In the genomic region with DNA sequence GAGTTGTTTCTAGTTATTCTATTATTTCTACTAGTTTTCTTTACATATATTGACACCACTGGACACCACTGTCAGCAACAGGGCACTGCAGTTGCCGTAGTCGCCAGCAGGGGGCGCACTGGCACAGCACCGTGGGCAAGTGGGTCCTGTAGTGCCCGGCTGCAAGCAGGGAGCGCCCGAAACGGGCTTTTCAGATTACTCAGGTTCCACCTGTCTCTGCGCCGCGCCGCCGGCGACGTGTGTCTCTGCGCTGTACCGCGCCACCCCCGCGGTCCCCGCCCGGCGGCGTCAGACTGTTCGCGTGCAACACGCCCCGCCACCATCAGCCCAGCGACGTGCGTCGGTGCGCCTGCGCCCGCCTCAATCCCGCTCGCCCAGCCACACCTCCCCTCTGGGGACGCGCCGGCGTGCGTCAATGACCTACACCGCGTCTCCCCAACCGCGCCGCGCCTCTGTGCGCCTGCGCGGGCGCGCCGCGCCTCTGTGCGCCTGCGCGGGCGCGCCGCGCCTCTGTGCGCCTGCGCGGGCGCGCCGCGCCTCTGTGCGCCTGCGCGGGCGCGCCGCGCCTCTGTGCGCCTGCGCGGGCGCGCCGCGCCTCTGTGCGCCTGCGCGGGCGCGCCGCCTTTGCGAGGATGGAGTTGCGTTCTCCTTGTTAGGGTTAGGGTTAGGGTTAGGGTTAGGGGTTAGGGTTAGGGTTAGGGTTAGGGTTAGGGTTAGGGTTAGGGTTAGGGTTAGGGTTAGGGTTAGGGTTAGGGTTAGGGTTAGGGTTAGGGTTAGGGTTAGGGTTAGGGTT, we compare ENCODE assay signal across 8 cellular contexts. TPM values are rescaled to one million over a fixed set of nuclear protein-coding genes. Genes with fewer than 3 reads are reported as not detected.
DNase-seq lines count a peak whose midpoint lies in the region; ATAC-seq, FAIRE-seq and TF ChIP-seq lines count a peak whose summit lies in the region.
"Not testable (repeated sequence)": the region's sequence is repeated elsewhere in the genome, so short reads cannot be mapped to it uniquely, and the experiment has no call there.

No MANE protein-coding gene starts in this region.

- not testable (repeated sequence) for TF ChIP-seq POLR2A in testis (IDR thresholded peaks at IDR 0.05)

- H3K9me3 Mint-ChIP-seq in CD8-positive, alpha-beta memory T cell; activated naive CD8-positive, alpha-beta T cell treated with anti-CD3 and anti-CD28 coated beads, Interleukin-2, amount 10 ng/mL, durations not matched to agents 7 days and 5 days: not testable (repeated sequence)

- not testable (repeated sequence) for H3K27me3 ChIP-seq in CD8-positive, alpha-beta memory T cell (ENCODE audit: insufficient read depth, low read length, poor library complexity, severe bottlenecking); keratinocyte (ENCODE audit: control insufficient read depth, extremely low read depth, insufficient read depth, low read length); pancreas; testis

- H3K4me2 ChIP-seq in keratinocyte (ENCODE audit: control insufficient read depth, extremely low read depth, insufficient read depth, low read depth, low read length) = not testable (repeated sequence)

- H4K20me1 ChIP-seq in keratinocyte (ENCODE audit: control insufficient read depth, extremely low read depth, insufficient read depth, low read length) = not testable (repeated sequence)

- H3K4me3 Mint-ChIP-seq in CD8-positive, alpha-beta memory T cell = peak overlapping the region in 1 of 7 donors; percentile 34
- H3K4me3 Mint-ChIP-seq in activated naive CD8-positive, alpha-beta T cell treated with anti-CD3 and anti-CD28 coated beads, Interleukin-2, amount 10 ng/mL, durations not matched to agents 7 days and 5 days = not testable (repeated sequence)

- H3K27ac ChIP-seq in CD8-positive, alpha-beta memory T cell (ENCODE audit: low read depth, low read length); keratinocyte (ENCODE audit: control insufficient read depth, insufficient read depth, low read length); pancreas; testis: not testable (repeated sequence)

- not testable (repeated sequence) for FAIRE-seq in keratinocyte (lab: Jason Lieb, UNC); pancreas (lab: Jason Lieb, UNC)

- not testable (repeated sequence) for H3K4me1 ChIP-seq in CD8-positive, alpha-beta memory T cell (ENCODE audit: insufficient read depth, low read length); keratinocyte (ENCODE audit: control insufficient read depth, extremely low read depth, insufficient read depth, low read length); pancreas; testis

- dilution Hi-C loops in keratinocyte (cut with MboI; ENCODE audit: extremely low pct_ligation_motif_present, low sequenced_read_pairs) = not testable (repeated sequence)

- ATAC-seq in activated naive CD8-positive, alpha-beta T cell treated with anti-CD3 and anti-CD28 coated beads, Interleukin-2, amount 10 ng/mL, durations not matched to agents 7 days and 5 days (ENCODE audit: low read depth) = peak; percentile 36
- ATAC-seq in pancreas = peak; percentile 53 to 73 (median 64)

- DNase-seq in CD8-positive, alpha-beta memory T cell = peak in 4 of 5 donors; percentile 13 to 65 (median 30)
- DNase-seq in HT-29 (ENCODE audit: low spot score) = peak; percentile 15
- peak; percentile 54 for DNase-seq in activated naive CD8-positive, alpha-beta T cell treated with anti-CD3 and anti-CD28 coated beads, Interleukin-2, amount 10 ng/mL, durations not matched to agents 7 days and 5 days
- not testable (repeated sequence) for DNase-seq in epithelial cell of esophagus (ENCODE audit: low read depth); keratinocyte (ENCODE audit: low read depth, low spot score)
- peak in 5 of 6 donors; percentile 9 to 73 (median 50) for DNase-seq in pancreas
- DNase-seq in testis = peak; percentile 75

- H2AFZ ChIP-seq in keratinocyte (ENCODE audit: control insufficient read depth, low read length) = not testable (repeated sequence)

- not testable (repeated sequence) for H3K9ac ChIP-seq in keratinocyte (ENCODE audit: control insufficient read depth, extremely low read depth, insufficient read depth, low read length)

- H3K9me3 ChIP-seq in CD8-positive, alpha-beta memory T cell (ENCODE audit: low read length); keratinocyte (ENCODE audit: control insufficient read depth, low read depth, low read length); pancreas; testis: not testable (repeated sequence)

- not testable (repeated sequence) for H3K36me3 ChIP-seq in CD8-positive, alpha-beta memory T cell (ENCODE audit: insufficient read depth, low read length); keratinocyte (ENCODE audit: control insufficient read depth in 2 of 2, extremely low read depth in 1 of 2, insufficient read depth in 2 of 2, low read length in 2 of 2); pancreas; testis (ENCODE audit: low read depth, missing control alignments)

- H3K36me3 Mint-ChIP-seq in CD8-positive, alpha-beta memory T cell; activated naive CD8-positive, alpha-beta T cell treated with anti-CD3 and anti-CD28 coated beads, Interleukin-2, amount 10 ng/mL, durations not matched to agents 7 days and 5 days: not testable (repeated sequence)

- H3K4me1 Mint-ChIP-seq in CD8-positive, alpha-beta memory T cell; activated naive CD8-positive, alpha-beta T cell treated with anti-CD3 and anti-CD28 coated beads, Interleukin-2, amount 10 ng/mL, durations not matched to agents 7 days and 5 days: not testable (repeated sequence)

- WGBS in pancreas, 2 donors = 65 to 71% methylated on average over 68 to 90 of the region's 91 CpGs
- WGBS in testis, 2 donors = 63 to 65% methylated on average over 51 to 91 of the region's 91 CpGs

- not testable (repeated sequence) for H3K27me3 Mint-ChIP-seq in CD8-positive, alpha-beta memory T cell; activated naive CD8-positive, alpha-beta T cell treated with anti-CD3 and anti-CD28 coated beads, Interleukin-2, amount 10 ng/mL, durations not matched to agents 7 days and 5 days

- H3K27ac Mint-ChIP-seq in CD8-positive, alpha-beta memory T cell = peak overlapping the region in 1 of 8 donors; percentile 56
- H3K27ac Mint-ChIP-seq in activated naive CD8-positive, alpha-beta T cell treated with anti-CD3 and anti-CD28 coated beads, Interleukin-2, amount 10 ng/mL, durations not matched to agents 7 days and 5 days = not testable (repeated sequence)

- intact Hi-C loops in pancreas (cut with DNase I); testis (cut with DNase I; ENCODE audit: low total_unique reads): not testable (repeated sequence)

- POLR2A ChIA-PET in CD8-positive, alpha-beta memory T cell (lab: Charles Lee); activated naive CD8-positive, alpha-beta T cell treated with anti-CD3 and anti-CD28 coated beads, Interleukin-2, amount 10 ng/mL, durations not matched to agents 7 days and 5 days (lab: Charles Lee): not testable (repeated sequence)

- CTCF ChIA-PET in CD8-positive, alpha-beta memory T cell (lab: Charles Lee) = not testable (repeated sequence)

- TF ChIP-seq CTCF in WI38 (IDR thresholded peaks at IDR 0.05; ENCODE audit: low read depth, low read length) (peak; percentile 37), epithelial cell of esophagus (IDR thresholded peaks at IDR 0.05; ENCODE audit: insufficient read depth, low read depth, low read length, missing control alignments) (peak; percentile 40), keratinocyte (optimal IDR thresholded peaks at IDR 0.05 in 1 of 3, IDR thresholded peaks at IDR 0.05 in 1 of 3, conservative IDR thresholded peaks at IDR 0.05 in 1 of 3; ENCODE audit: extremely low read depth in 1 of 3, insufficient read depth in 2 of 3, low read length in 3 of 3) (peak; percentile 39 to 60 (median 53)), pancreas (IDR thresholded peaks at IDR 0.05) (peak; percentile 18 to 50 (median 28)), testis (IDR thresholded peaks at IDR 0.05) (peak; percentile 74 to 81 (median 79))

- not testable (repeated sequence) for H3K4me3 ChIP-seq in CD8-positive, alpha-beta memory T cell (ENCODE audit: low read length); WI38 (ENCODE audit: low read depth, low read length); epithelial cell of esophagus (ENCODE audit: low read length); keratinocyte (ENCODE audit: control insufficient read depth in 2 of 3, extremely low read depth in 1 of 3, insufficient read depth in 2 of 3, low read depth in 1 of 3, low read length in 3 of 3); pancreas
- H3K4me3 ChIP-seq in testis = peak overlapping the region; percentile 49 to 54

- not testable (repeated sequence) for H3K79me2 ChIP-seq in keratinocyte (ENCODE audit: control insufficient read depth, insufficient read depth, low read length)

- not testable (repeated sequence) for H3K9me1 ChIP-seq in keratinocyte (ENCODE audit: control insufficient read depth, extremely low read depth, insufficient read depth, low read length)

RNA-seq across cellular contexts. Expression of gene PARD6G, which starts 15.1 kb away (rescaled TPM):
- total RNA-seq in CD8-positive, alpha-beta memory T cell = under 1 TPM; 0.33 to 0.48 TPM
- 0.32 TPM for polyA plus RNA-seq in CD8-positive, alpha-beta memory T cell
- 0.18 and 0.20 TPM in 2 replicates for total RNA-seq in HT-29 (2014; rRNA removed; shearing (Covaris generic))
- 1 to 10 TPM in 1 of 2 experiments, under 1 TPM in 1; 0.47 to 1.0 TPM for total RNA-seq in activated naive CD8-positive, alpha-beta T cell treated with anti-CD3 and anti-CD28 coated beads, Interleukin-2, amount 10 ng/mL, durations not matched to agents 7 days and 5 days
- polyA plus RNA-seq in keratinocyte (19.4 to 23.6 TPM (median 21.3 TPM) in 3 replicates), pancreas (under 1 TPM; 0.77 to 0.99 TPM), testis (ENCODE audit: insufficient read depth, low read depth, low replicate concordance) (3.0 TPM)
- 17.0 TPM for polyA plus RNA-seq in keratinocyte (2011; ENCODE audit: low read depth)
- 21.9 and 22.9 TPM in 2 replicates for polyA plus RNA-seq in keratinocyte (2011; cell fraction: cytosol; rRNA removed)
- 19.2 and 19.3 TPM in 2 replicates for polyA plus RNA-seq in keratinocyte (2011; cell fraction: nucleus; rRNA removed)
- polyA plus RNA-seq in keratinocyte (2012; ENCODE audit: low replicate concordance) = 25.1 and 27.2 TPM in 2 replicates
- 18.2 to 23.0 TPM (median 20.7 TPM) in 3 replicates for polyA minus RNA-seq in keratinocyte
- polyA minus RNA-seq in keratinocyte (2011; cell fraction: cytosol; rRNA and poly(A)+ RNA removed) = 42.4 TPM
- polyA minus RNA-seq in keratinocyte (2011; cell fraction: nucleus; rRNA and poly(A)+ RNA removed) = 16.9 and 23.3 TPM in 2 replicates
- total RNA-seq in pancreas (1 to 10 TPM in 5 of 6 donors, under 1 TPM in 1; 0.42 to 2.2 (median 1.4) TPM), testis (1 to 10 TPM; 5.3 to 7.5 TPM)

Comparison
In these comparisons a context has a peak if more than half of its experiments do, and no peak if none do; other contexts are left out.
1. CTCF ChIP-seq: peak in every context shown above with its lines; median percentile 79 in testis; 53 in keratinocyte; 40 in epithelial cell of esophagus; 37 in WI38; 28 in pancreas.